In the genomic region with DNA sequence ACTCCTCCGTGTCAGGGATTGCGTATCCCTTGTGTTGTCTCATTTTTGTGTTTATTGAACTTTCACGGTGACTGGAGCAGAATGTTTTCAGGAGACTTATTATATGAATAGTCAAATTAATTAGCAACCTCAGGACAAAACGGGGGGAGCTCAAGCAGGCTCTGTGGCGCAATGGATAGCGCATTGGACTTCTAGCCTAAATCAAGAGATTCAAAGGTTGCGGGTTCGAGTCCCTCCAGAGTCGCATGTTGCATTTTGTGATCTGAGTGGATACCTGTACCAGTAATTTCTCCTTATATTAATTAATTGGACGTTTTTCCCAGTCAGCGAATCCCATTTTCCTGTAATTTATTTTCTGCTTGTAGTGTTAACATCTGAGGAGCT, we compare ENCODE assay signal across 19 cellular contexts.
DNase-seq lines count a peak whose midpoint lies in the region; ATAC-seq and TF ChIP-seq lines count a peak whose summit lies in the region.
"Had no signal": no experiment of that assay in that cellular context is flagged by ENCODE, and none has a peak within 500 bp of the region (broad histone marks: within the 10 kb centered on the region; RNA-seq: fewer than 3 reads in every experiment).

No MANE protein-coding gene starts in this region.

- DNase-seq in LHCN-M2 (ENCODE audit: low read depth) (peak; percentile 31), brain microvascular endothelial cell (peak; percentile 43), kidney tubule cell (ENCODE audit: low spot score) (peak; percentile 40)
- DNase-seq in activated CD8-positive, alpha-beta T cell treated with anti-CD3 and anti-CD28 coated beads, Interleukin-2, amount 10 ng/mL, durations not matched to agents 7 days and 5 days: no peak
- no peak for DNase-seq in stimulated activated effector memory CD8-positive, alpha-beta T cell treated with anti-CD3 and anti-CD28 coated beads, Interleukin-12 subunit alpha, Interleukin-12 subunit beta, amount 100 ng/mL, for 72 hours (ENCODE audit: low spot score in 2 of 2)
- DNase-seq: activated B cell treated with CpG ODN at 0.5 μM for 24 hours; GF-D8; MM.1S; naive thymus-derived CD4-positive, alpha-beta T cell; NCI-H1694 treated with DMSO at 0.1 percent for 48 hours; SHP77 treated with DMSO at 0.1 percent for 48 hours; small intestine; stimulated activated CD4-positive, alpha-beta T cell treated with anti-CD3 and anti-CD28 coated beads, Interleukin-4, amount 100 ng/mL, for 24 hours; T-helper 17 cell had no signal

- ATAC-seq in HG03175 (IDR thresholded peaks at IDR 0.05; ENCODE audit: unreplicated experiment) (no peak), GM18873 (IDR thresholded peaks at IDR 0.05; ENCODE audit: low FRiP score, unreplicated experiment) (no peak)
- no peak for ATAC-seq in activated CD8-positive, alpha-beta T cell treated with anti-CD3 and anti-CD28 coated beads, Interleukin-2, amount 10 ng/mL, durations not matched to agents 7 days and 5 days
- no peak for ATAC-seq in stimulated activated effector memory CD8-positive, alpha-beta T cell treated with anti-CD3 and anti-CD28 coated beads, Interleukin-12 subunit alpha, Interleukin-12 subunit beta, amount 100 ng/mL, for 72 hours
- ATAC-seq: naive thymus-derived CD4-positive, alpha-beta T cell; T-helper 17 cell had no signal

- CTCF ChIA-PET in activated CD8-positive, alpha-beta T cell treated with anti-CD3 and anti-CD28 coated beads, Interleukin-2, amount 10 ng/mL, durations not matched to agents 7 days and 5 days (lab: Charles Lee): interaction anchor here (1.1 kb wide), 2 partner anchors 43 to 47 kb away, joined by 3 to 4 read pairs; no protein-coding TSS in a partner anchor

- H3K4me3 Mint-ChIP-seq in activated CD8-positive, alpha-beta T cell treated with anti-CD3 and anti-CD28 coated beads, Interleukin-2, amount 10 ng/mL, durations not matched to agents 7 days and 5 days: no peak overlapping the region
- no peak overlapping the region for H3K4me3 Mint-ChIP-seq in stimulated activated effector memory CD8-positive, alpha-beta T cell treated with anti-CD3 and anti-CD28 coated beads, Interleukin-12 subunit alpha, Interleukin-12 subunit beta, amount 100 ng/mL, for 72 hours
- H3K4me3 Mint-ChIP-seq: activated B cell treated with CpG ODN at 0.5 μM for 24 hours; dendritic cell treated with granulocyte-macrophage colony-stimulating factor and Interleukin-4, amounts not matched to agents 40 ng/mL and 50 ng/mL, for 4 days; naive thymus-derived CD4-positive, alpha-beta T cell; T-helper 17 cell had no signal

- peaks cover 14% of the 10 kb centered on the region for H3K4me1 Mint-ChIP-seq in activated CD8-positive, alpha-beta T cell treated with anti-CD3 and anti-CD28 coated beads, Interleukin-2, amount 10 ng/mL, durations not matched to agents 7 days and 5 days (ENCODE audit: low read depth)
- H3K4me1 Mint-ChIP-seq in stimulated activated effector memory CD8-positive, alpha-beta T cell treated with anti-CD3 and anti-CD28 coated beads, Interleukin-12 subunit alpha, Interleukin-12 subunit beta, amount 100 ng/mL, for 72 hours: peaks cover 11% of the 10 kb centered on the region

- no peak for TF ChIP-seq CTCF in brain microvascular endothelial cell (IDR thresholded peaks at IDR 0.05; ENCODE audit: low read depth, low read length, missing control alignments)

- POLR2A ChIA-PET in activated CD8-positive, alpha-beta T cell treated with anti-CD3 and anti-CD28 coated beads, Interleukin-2, amount 10 ng/mL, durations not matched to agents 7 days and 5 days (lab: Charles Lee): interaction anchor here (0.6 kb wide), 1 partner anchor 932 kb away, joined by 6 read pairs; no protein-coding TSS in a partner anchor

- H3K4me3 ChIP-seq in brain microvascular endothelial cell (ENCODE audit: low read depth, low read length): no peak overlapping the region
- H3K4me3 ChIP-seq: lung had no signal

- no peaks in the 10 kb centered on the region for H3K9me3 ChIP-seq in ES-I3 (ENCODE audit: control insufficient read depth, insufficient read depth, low read length)

- H3K27ac ChIP-seq in brain microvascular endothelial cell: no peak overlapping the region

- H3K4me1 ChIP-seq in ES-I3 (ENCODE audit: insufficient read depth, low read length): no peaks in the 10 kb centered on the region

- H3K27ac Mint-ChIP-seq in activated CD8-positive, alpha-beta T cell treated with anti-CD3 and anti-CD28 coated beads, Interleukin-2, amount 10 ng/mL, durations not matched to agents 7 days and 5 days: no peak overlapping the region
- H3K27ac Mint-ChIP-seq in stimulated activated effector memory CD8-positive, alpha-beta T cell treated with anti-CD3 and anti-CD28 coated beads, Interleukin-12 subunit alpha, Interleukin-12 subunit beta, amount 100 ng/mL, for 72 hours: no peak overlapping the region
- H3K27ac Mint-ChIP-seq: activated B cell treated with CpG ODN at 0.5 μM for 24 hours; dendritic cell treated with granulocyte-macrophage colony-stimulating factor and Interleukin-4, amounts not matched to agents 40 ng/mL and 50 ng/mL, for 4 days; T-helper 17 cell had no signal

- peaks cover 39% of the 10 kb centered on the region for H3K27me3 ChIP-seq in brain microvascular endothelial cell (replicated peaks)

- peaks cover 4% of the 10 kb centered on the region for H3K36me3 Mint-ChIP-seq in activated CD8-positive, alpha-beta T cell treated with anti-CD3 and anti-CD28 coated beads, Interleukin-2, amount 10 ng/mL, durations not matched to agents 7 days and 5 days (ENCODE audit: low read depth)
- H3K36me3 Mint-ChIP-seq in stimulated activated effector memory CD8-positive, alpha-beta T cell treated with anti-CD3 and anti-CD28 coated beads, Interleukin-12 subunit alpha, Interleukin-12 subunit beta, amount 100 ng/mL, for 72 hours: no peaks in the 10 kb centered on the region

- H3K9ac ChIP-seq in ES-I3 (ENCODE audit: low read depth, low read length): peak overlapping the region; percentile 59; the same call in 1 of the 2 replicates

- no peaks in the 10 kb centered on the region for H3K9me3 Mint-ChIP-seq in activated CD8-positive, alpha-beta T cell treated with anti-CD3 and anti-CD28 coated beads, Interleukin-2, amount 10 ng/mL, durations not matched to agents 7 days and 5 days (ENCODE audit: insufficient read depth)
- no peaks in the 10 kb centered on the region for H3K9me3 Mint-ChIP-seq in stimulated activated effector memory CD8-positive, alpha-beta T cell treated with anti-CD3 and anti-CD28 coated beads, Interleukin-12 subunit alpha, Interleukin-12 subunit beta, amount 100 ng/mL, for 72 hours
- H3K9me3 Mint-ChIP-seq: activated B cell treated with CpG ODN at 0.5 μM for 24 hours had no signal

- peaks cover 64% of the 10 kb centered on the region for H3K27me3 Mint-ChIP-seq in activated CD8-positive, alpha-beta T cell treated with anti-CD3 and anti-CD28 coated beads, Interleukin-2, amount 10 ng/mL, durations not matched to agents 7 days and 5 days (ENCODE audit: low read depth)

- H3K36me3 ChIP-seq in ES-I3 (ENCODE audit: insufficient read depth, low read length): no peaks in the 10 kb centered on the region
- H3K36me3 ChIP-seq in brain microvascular endothelial cell (replicated peaks): no peaks in the 10 kb centered on the region

- in situ Hi-C loops in brain microvascular endothelial cell (cut with HindIII; ENCODE audit: low pct_ligation_motif_present, low sequenced_read_pairs): no loop called here

Comparison
In these comparisons a context has a peak if more than half of its experiments do, and no peak if none do; other contexts are left out.
1. DNase-seq: peak in LHCN-M2 (single experiment), brain microvascular endothelial cell (single experiment) and kidney tubule cell (single experiment); none in activated CD8-positive, alpha-beta T cell treated with anti-CD3 and anti-CD28 coated beads, Interleukin-2, amount 10 ng/mL, durations not matched to agents 7 days and 5 days (single experiment) and stimulated activated effector memory CD8-positive, alpha-beta T cell treated with anti-CD3 and anti-CD28 coated beads, Interleukin-12 subunit alpha, Interleukin-12 subunit beta, amount 100 ng/mL, for 72 hours (0 of 2).